Comparison of ENCODE assay signal across 18 cellular contexts in the genomic region with DNA sequence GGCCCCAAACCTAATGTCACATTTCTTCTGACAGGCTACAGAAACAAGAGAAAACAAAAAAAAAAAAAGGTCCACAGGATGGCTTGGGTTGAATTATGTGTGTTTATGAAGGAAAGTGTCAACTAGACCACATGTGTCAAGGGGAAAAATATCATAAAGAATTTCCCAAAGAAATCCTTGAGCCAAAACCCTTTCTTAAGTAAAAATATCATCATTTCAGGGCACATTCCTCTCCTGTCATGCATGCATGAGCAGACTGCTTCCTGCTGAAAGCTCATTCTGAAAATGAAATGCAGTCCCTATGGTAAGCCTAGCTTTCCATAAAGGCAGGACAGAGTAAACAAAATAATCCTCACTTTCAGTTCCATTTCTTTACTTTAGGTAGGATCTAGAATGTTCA.
A peak's percentile ranks its signal among the peaks of the same experiment; 100 is the strongest.
DNase-seq lines count a peak whose midpoint lies in the region; ATAC-seq and TF ChIP-seq lines count a peak whose summit lies in the region.
"Had no signal": no experiment of that assay in that cellular context is flagged by ENCODE, and none has a peak within 500 bp of the region (broad histone marks: within the 10 kb centered on the region; RNA-seq: fewer than 3 reads in every experiment).

No MANE protein-coding gene starts in this region.

- H3K9me3 Mint-ChIP-seq in GM23338 = no peaks in the 10 kb centered on the region
- H3K9me3 Mint-ChIP-seq: activated CD4-positive, alpha-beta memory T cell treated with anti-CD3 and anti-CD28 coated beads, Interleukin-2, amount 10 ng/mL, durations not matched to agents 7 days and 5 days; CD4-positive, alpha-beta memory T cell had no signal

- H3K27ac Mint-ChIP-seq in GM23338 = no peak overlapping the region; the same call in 1 of the 2 replicates
- H3K27ac Mint-ChIP-seq: activated CD4-positive, alpha-beta memory T cell treated with anti-CD3 and anti-CD28 coated beads, Interleukin-2, amount 10 ng/mL, durations not matched to agents 7 days and 5 days; CD4-positive, alpha-beta memory T cell had no signal

- TF ChIP-seq CTCF in GM23338 (conservative IDR thresholded peaks at IDR 0.05; ENCODE audit: low read depth in 2 of 2) (no peak), breast epithelium (IDR thresholded peaks at IDR 0.05) (no peak), upper lobe of left lung (IDR thresholded peaks at IDR 0.05) (no peak)

- no peaks in the 10 kb centered on the region for H3K9me3 ChIP-seq in breast epithelium
- H3K9me3 ChIP-seq in upper lobe of left lung = no peaks in the 10 kb centered on the region
- H3K9me3 ChIP-seq: gastrocnemius medialis, thoracic aorta had no signal

- H3K27me3 Mint-ChIP-seq in GM23338 (ENCODE audit: insufficient read depth, low read depth, poor library complexity) = no peaks in the 10 kb centered on the region

- peaks cover 21% of the 10 kb centered on the region; the same call in 2 of the 3 replicates for H3K4me1 Mint-ChIP-seq in GM23338
- H3K4me1 Mint-ChIP-seq: CD4-positive, alpha-beta memory T cell had no signal

- no peak for TF ChIP-seq EP300 in upper lobe of left lung (IDR thresholded peaks at IDR 0.05)

- H3F3A ChIP-seq in GM23338 (replicated peaks; ENCODE audit: low read depth) = no peaks in the 10 kb centered on the region

- no peaks in the 10 kb centered on the region for H4K20me1 ChIP-seq in GM23338 (replicated peaks; ENCODE audit: insufficient read depth)

- intact Hi-C loops in breast epithelium (cut with DNase I; ENCODE audit: low total_unique reads) = no loop called here
- intact Hi-C loops in cardiac septum (cut with DNase I) = no loop called here

- H3K36me3 Mint-ChIP-seq in GM23338 (ENCODE audit: low read depth) = no peaks in the 10 kb centered on the region
- H3K36me3 Mint-ChIP-seq: CD4-positive, alpha-beta memory T cell had no signal

- H3K27ac ChIP-seq in GM23338 (ENCODE audit: low read depth) = 0 out of 2 replicates have a peak overlapping the region, but pooled peaks have one; percentile 2
- peak overlapping the region; percentile 6 to 60 for H3K27ac ChIP-seq in breast epithelium
- H3K27ac ChIP-seq in upper lobe of left lung = peak overlapping the region; percentile 0 to 51 (median 39)
- H3K27ac ChIP-seq: gastrocnemius medialis, thoracic aorta had no signal

- ATAC-seq in GM23338 = no peak
- ATAC-seq in upper lobe of left lung (ENCODE audit: low FRiP score in 2 of 2) = no peak
- ATAC-seq: gastrocnemius medialis had no signal

- H3K4me3 ChIP-seq in GM23338 = no peak overlapping the region
- H3K4me3 ChIP-seq in breast epithelium = no peak overlapping the region
- no peak overlapping the region for H3K4me3 ChIP-seq in upper lobe of left lung
- H3K4me3 ChIP-seq: gastrocnemius medialis, thoracic aorta had no signal

- H3K4me1 ChIP-seq in GM23338 (ENCODE audit: insufficient read depth) = peaks cover 8% of the 10 kb centered on the region; the same call in 1 of the 2 replicates
- H3K4me1 ChIP-seq in breast epithelium = peaks cover 5 to 18% of the 10 kb centered on the region in 2 donors
- H3K4me1 ChIP-seq in upper lobe of left lung = peaks cover 2 to 18% (median 8%) of the 10 kb centered on the region in 4 donors
- H3K4me1 ChIP-seq: gastrocnemius medialis had no signal

- no peak overlapping the region for H3K4me2 ChIP-seq in GM23338

- H3K27me3 ChIP-seq in GM23338 (ENCODE audit: insufficient read depth) = no peaks in the 10 kb centered on the region
- H3K27me3 ChIP-seq in breast epithelium = no peaks in the 10 kb centered on the region
- no peaks in the 10 kb centered on the region for H3K27me3 ChIP-seq in upper lobe of left lung
- H3K27me3 ChIP-seq: gastrocnemius medialis had no signal

- H3K36me3 ChIP-seq in GM23338 (ENCODE audit: insufficient read depth) = no peaks in the 10 kb centered on the region
- H3K36me3 ChIP-seq in breast epithelium = no peaks in the 10 kb centered on the region
- no peaks in the 10 kb centered on the region for H3K36me3 ChIP-seq in upper lobe of left lung
- H3K36me3 ChIP-seq: gastrocnemius medialis, thoracic aorta had no signal

- H3K9me2 ChIP-seq in GM23338 (ENCODE audit: insufficient read depth) = no peaks in the 10 kb centered on the region

- TF ChIP-seq POLR2A in breast epithelium (IDR thresholded peaks at IDR 0.05) (no peak), upper lobe of left lung (IDR thresholded peaks at IDR 0.05) (no peak)

- no peak overlapping the region for H3K4me3 Mint-ChIP-seq in GM23338
- H3K4me3 Mint-ChIP-seq: activated CD4-positive, alpha-beta memory T cell treated with anti-CD3 and anti-CD28 coated beads, Interleukin-2, amount 10 ng/mL, durations not matched to agents 7 days and 5 days; CD4-positive, alpha-beta memory T cell had no signal

- H3K79me2 ChIP-seq in GM23338 (replicated peaks; ENCODE audit: insufficient read depth) = no peaks in the 10 kb centered on the region

- no peak overlapping the region for H2AFZ ChIP-seq in GM23338

- peak; percentile 3 for DNase-seq in GM23338 (ENCODE audit: low spot score)
- no peak for DNase-seq in breast epithelium (ENCODE audit: low spot score in 2 of 2)
- peak; percentile 71 for DNase-seq in kidney tubule cell (ENCODE audit: low spot score)
- no peak for DNase-seq in upper lobe of left lung
- DNase-seq in ureter (ENCODE audit: low spot score) = no peak
- no peak for DNase-seq in NCI-H2227 treated with DMSO at 0.1 percent for 48 hours (lab: John Stamatoyannopoulos, UW)
- no peak for DNase-seq in cardiac septum (ENCODE audit: low spot score)
- DNase-seq: activated CD4-positive, alpha-beta memory T cell treated with anti-CD3 and anti-CD28 coated beads, Interleukin-2, amount 10 ng/mL, durations not matched to agents 7 days and 5 days; anterior cingulate cortex; CD4-positive, alpha-beta memory T cell; gastrocnemius medialis; GF-D8; NCI-H1048; NCI-H446 treated with DMSO at 0.1 percent for 48 hours; retina; stimulated activated CD4-positive, alpha-beta T cell treated with anti-CD3 and anti-CD28 coated beads, Interleukin-2, amount 100 ng/mL, for 24 hours; stimulated activated CD8-positive, alpha-beta memory T cell treated with anti-CD3 and anti-CD28 coated beads, Interleukin-4, amount 100 ng/mL, for 48 hours had no signal

TF ChIP-seq in GM23338, 12 proteins besides CTCF, POLR2A, EP300 and RAD21 (continues in another document):
- TF ChIP-seq, protein P1, sequence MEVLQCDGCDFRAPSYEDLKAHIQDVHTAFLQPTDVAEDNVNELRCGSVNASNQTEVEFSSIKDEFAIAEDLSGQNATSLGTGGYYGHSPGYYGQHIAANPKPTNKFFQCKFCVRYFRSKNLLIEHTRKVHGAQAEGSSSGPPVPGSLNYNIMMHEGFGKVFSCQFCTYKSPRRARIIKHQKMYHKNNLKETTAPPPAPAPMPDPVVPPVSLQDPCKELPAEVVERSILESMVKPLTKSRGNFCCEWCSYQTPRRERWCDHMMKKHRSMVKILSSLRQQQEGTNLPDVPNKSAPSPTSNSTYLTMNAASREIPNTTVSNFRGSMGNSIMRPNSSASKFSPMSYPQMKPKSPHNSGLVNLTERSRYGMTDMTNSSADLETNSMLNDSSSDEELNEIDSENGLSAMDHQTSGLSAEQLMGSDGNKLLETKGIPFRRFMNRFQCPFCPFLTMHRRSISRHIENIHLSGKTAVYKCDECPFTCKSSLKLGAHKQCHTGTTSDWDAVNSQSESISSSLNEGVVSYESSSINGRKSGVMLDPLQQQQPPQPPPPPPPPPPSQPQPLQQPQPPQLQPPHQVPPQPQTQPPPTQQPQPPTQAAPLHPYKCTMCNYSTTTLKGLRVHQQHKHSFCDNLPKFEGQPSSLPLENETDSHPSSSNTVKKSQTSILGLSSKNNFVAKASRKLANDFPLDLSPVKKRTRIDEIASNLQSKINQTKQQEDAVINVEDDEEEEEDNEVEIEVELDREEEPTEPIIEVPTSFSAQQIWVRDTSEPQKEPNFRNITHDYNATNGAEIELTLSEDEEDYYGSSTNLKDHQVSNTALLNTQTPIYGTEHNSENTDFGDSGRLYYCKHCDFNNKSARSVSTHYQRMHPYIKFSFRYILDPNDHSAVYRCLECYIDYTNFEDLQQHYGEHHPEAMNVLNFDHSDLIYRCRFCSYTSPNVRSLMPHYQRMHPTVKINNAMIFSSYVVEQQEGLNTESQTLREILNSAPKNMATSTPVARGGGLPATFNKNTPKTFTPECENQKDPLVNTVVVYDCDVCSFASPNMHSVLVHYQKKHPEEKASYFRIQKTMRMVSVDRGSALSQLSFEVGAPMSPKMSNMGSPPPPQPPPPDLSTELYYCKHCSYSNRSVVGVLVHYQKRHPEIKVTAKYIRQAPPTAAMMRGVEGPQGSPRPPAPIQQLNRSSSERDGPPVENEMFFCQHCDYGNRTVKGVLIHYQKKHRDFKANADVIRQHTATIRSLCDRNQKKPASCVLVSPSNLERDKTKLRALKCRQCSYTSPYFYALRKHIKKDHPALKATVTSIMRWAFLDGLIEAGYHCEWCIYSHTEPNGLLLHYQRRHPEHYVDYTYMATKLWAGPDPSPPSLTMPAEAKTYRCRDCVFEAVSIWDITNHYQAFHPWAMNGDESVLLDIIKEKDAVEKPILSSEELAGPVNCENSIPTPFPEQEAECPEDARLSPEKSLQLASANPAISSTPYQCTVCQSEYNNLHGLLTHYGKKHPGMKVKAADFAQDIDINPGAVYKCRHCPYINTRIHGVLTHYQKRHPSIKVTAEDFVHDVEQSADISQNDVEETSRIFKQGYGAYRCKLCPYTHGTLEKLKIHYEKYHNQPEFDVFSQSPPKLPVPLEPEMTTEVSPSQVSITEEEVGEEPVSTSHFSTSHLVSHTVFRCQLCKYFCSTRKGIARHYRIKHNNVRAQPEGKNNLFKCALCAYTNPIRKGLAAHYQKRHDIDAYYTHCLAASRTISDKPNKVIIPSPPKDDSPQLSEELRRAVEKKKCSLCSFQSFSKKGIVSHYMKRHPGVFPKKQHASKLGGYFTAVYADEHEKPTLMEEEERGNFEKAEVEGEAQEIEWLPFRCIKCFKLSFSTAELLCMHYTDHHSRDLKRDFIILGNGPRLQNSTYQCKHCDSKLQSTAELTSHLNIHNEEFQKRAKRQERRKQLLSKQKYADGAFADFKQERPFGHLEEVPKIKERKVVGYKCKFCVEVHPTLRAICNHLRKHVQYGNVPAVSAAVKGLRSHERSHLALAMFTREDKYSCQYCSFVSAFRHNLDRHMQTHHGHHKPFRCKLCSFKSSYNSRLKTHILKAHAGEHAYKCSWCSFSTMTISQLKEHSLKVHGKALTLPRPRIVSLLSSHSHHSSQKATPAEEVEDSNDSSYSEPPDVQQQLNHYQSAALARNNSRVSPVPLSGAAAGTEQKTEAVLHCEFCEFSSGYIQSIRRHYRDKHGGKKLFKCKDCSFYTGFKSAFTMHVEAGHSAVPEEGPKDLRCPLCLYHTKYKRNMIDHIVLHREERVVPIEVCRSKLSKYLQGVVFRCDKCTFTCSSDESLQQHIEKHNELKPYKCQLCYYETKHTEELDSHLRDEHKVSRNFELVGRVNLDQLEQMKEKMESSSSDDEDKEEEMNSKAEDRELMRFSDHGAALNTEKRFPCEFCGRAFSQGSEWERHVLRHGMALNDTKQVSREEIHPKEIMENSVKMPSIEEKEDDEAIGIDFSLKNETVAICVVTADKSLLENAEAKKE (CRISPR knock-in tag; IDR thresholded peaks at IDR 0.05) = no peak
- TF ChIP-seq ZNF114 (CRISPR knock-in tag; IDR thresholded peaks at IDR 0.05) (no peak), JUNB (IDR thresholded peaks at IDR 0.05; ENCODE audit: unreplicated experiment) (no peak), CREB1 (CRISPR knock-in tag; IDR thresholded peaks at IDR 0.05; ENCODE audit: low read depth) (no peak), POLR2AphosphoS5 (IDR thresholded peaks at IDR 0.05; ENCODE audit: low read depth) (no peak), NANOG (IDR thresholded peaks at IDR 0.05; ENCODE audit: borderline replicate concordance) (no peak)

Comparison
In these comparisons a context has a peak if more than half of its experiments do, and no peak if none do; other contexts are left out.
1. DNase-seq: peak in GM23338 (single experiment) and kidney tubule cell (single experiment); none in breast epithelium (0 of 2), upper lobe of left lung (0 of 2), ureter (single experiment), NCI-H2227 treated with DMSO at 0.1 percent for 48 hours (single experiment) and cardiac septum (single experiment).
2. Peak in every context shown above with its lines, with median percentiles within 50 percentile points of each other: H3K27ac ChIP-seq.